ENCODE assay signal across 12 cellular contexts in the genomic region with DNA sequence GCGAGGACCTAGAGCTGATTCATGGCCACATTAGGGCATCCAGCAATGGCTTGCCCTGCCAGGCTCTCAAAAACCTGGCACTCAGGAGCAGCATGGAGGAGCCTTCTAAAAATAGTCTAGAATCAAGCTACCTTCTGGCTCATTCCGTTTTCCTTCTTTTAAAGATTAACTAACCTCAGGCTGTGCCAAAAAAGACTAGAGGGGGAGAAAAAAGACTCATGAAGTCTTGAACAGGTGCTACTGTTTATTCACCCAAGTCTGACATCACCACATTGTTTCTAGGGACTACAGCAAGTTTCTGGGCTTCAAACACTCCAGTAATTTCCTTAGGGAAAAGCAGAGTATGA.
DNase-seq lines count a peak whose midpoint lies in the region; ATAC-seq and TF ChIP-seq lines count a peak whose summit lies in the region.
"Had no signal": no experiment of that assay in that cellular context is flagged by ENCODE, and none has a peak within 500 bp of the region (broad histone marks: within the 10 kb centered on the region; RNA-seq: fewer than 3 reads in every experiment).

No MANE protein-coding gene starts in this region.

- H3K27ac Mint-ChIP-seq in CD4-positive, CD25-positive, alpha-beta regulatory T cell: peak overlapping the region in 2 of 3 donors; percentile 37 to 77
- peak overlapping the region; percentile 71 to 81 (median 80) for H3K27ac Mint-ChIP-seq in nephron
- no peak overlapping the region for H3K27ac Mint-ChIP-seq in type B pancreatic cell

- ATAC-seq in CD4-positive, CD25-positive, alpha-beta regulatory T cell (ENCODE audit: low read depth in 2 of 2): no peak
- ATAC-seq in sciatic nerve: no peak
- ATAC-seq: foreskin keratinocyte had no signal

- TF ChIP-seq CTCF in fibroblast of the aortic adventitia (IDR thresholded peaks at IDR 0.05; ENCODE audit: insufficient read depth, low read length): no peak
- no peak for TF ChIP-seq CTCF in nephron (IDR thresholded peaks at IDR 0.05; ENCODE audit: unreplicated experiment in 3 of 3)
- no peak for TF ChIP-seq CTCF in type B pancreatic cell (conservative IDR thresholded peaks at IDR 0.05)
- no peak for TF ChIP-seq CTCF in tibial nerve (IDR thresholded peaks at IDR 0.05)

- no peak for DNase-seq in CD4-positive, CD25-positive, alpha-beta regulatory T cell
- DNase-seq in NCI-H2196 (lab: John Stamatoyannopoulos, UW; ENCODE audit: unreplicated experiment) (peak; percentile 61), fibroblast of the aortic adventitia (ENCODE audit: low read depth) (peak; percentile 51), type B pancreatic cell (ENCODE audit: extremely low spot score, unreplicated experiment) (no peak), sciatic nerve (ENCODE audit: low spot score) (no peak), putamen (ENCODE audit: low spot score) (no peak), tibial nerve (ENCODE audit: low spot score in 2 of 2) (no peak)
- DNase-seq: activated CD4-positive, alpha-beta T cell treated with anti-CD3 and anti-CD28 coated beads, Interleukin-2, amount 50 U/mL, for 48 hours; foreskin keratinocyte; GF-D8; NCI-H1092 had no signal

- no peak overlapping the region for H3K4me3 Mint-ChIP-seq in CD4-positive, CD25-positive, alpha-beta regulatory T cell
- H3K4me3 Mint-ChIP-seq in nephron (no peak overlapping the region), type B pancreatic cell (no peak overlapping the region)

- H3K4me1 Mint-ChIP-seq in CD4-positive, CD25-positive, alpha-beta regulatory T cell: peaks cover 23 to 72% (median 63%) of the 10 kb centered on the region in 4 donors
- H3K4me1 Mint-ChIP-seq in nephron: peaks cover 37% of the 10 kb centered on the region
- peaks cover 26% of the 10 kb centered on the region for H3K4me1 Mint-ChIP-seq in type B pancreatic cell (ENCODE audit: unreplicated experiment)

- no peaks in the 10 kb centered on the region for H3K27me3 Mint-ChIP-seq in CD4-positive, CD25-positive, alpha-beta regulatory T cell
- H3K27me3 Mint-ChIP-seq in nephron (ENCODE audit: low read depth) (no peaks in the 10 kb centered on the region), type B pancreatic cell (no peaks in the 10 kb centered on the region)

- no peak for TF ChIP-seq POLR2A in tibial nerve (IDR thresholded peaks at IDR 0.05)

- intact Hi-C loops in sciatic nerve (cut with DNase I): no loop called here

- H3K9me3 Mint-ChIP-seq in CD4-positive, CD25-positive, alpha-beta regulatory T cell: peaks cover 0 to 4% (median 0%) of the 10 kb centered on the region in 7 donors
- H3K9me3 Mint-ChIP-seq in nephron (no peaks in the 10 kb centered on the region), type B pancreatic cell (no peaks in the 10 kb centered on the region)

- H3K27ac ChIP-seq in CD4-positive, CD25-positive, alpha-beta regulatory T cell (ENCODE audit: insufficient read depth, low read length, poor library complexity, severe bottlenecking): no peak overlapping the region
- no peak overlapping the region for H3K27ac ChIP-seq in tibial nerve
- H3K27ac ChIP-seq: foreskin keratinocyte had no signal

- H3K4me1 ChIP-seq in CD4-positive, CD25-positive, alpha-beta regulatory T cell (ENCODE audit: control insufficient read depth, insufficient read depth, low read length, poor library complexity, severe bottlenecking): peaks cover 6% of the 10 kb centered on the region
- H3K4me1 ChIP-seq in tibial nerve: peaks cover 0 to under 1% (median 0%) of the 10 kb centered on the region in 4 donors
- H3K4me1 ChIP-seq: foreskin keratinocyte had no signal

- H3K9me3 ChIP-seq in CD4-positive, CD25-positive, alpha-beta regulatory T cell (ENCODE audit: control insufficient read depth in 2 of 2, low read length in 2 of 2): no peaks in the 10 kb centered on the region
- H3K9me3 ChIP-seq in tibial nerve: no peaks in the 10 kb centered on the region

- no peak overlapping the region for H3K4me3 ChIP-seq in CD4-positive, CD25-positive, alpha-beta regulatory T cell (ENCODE audit: low read depth, low read length)
- H3K4me3 ChIP-seq in fibroblast of the aortic adventitia (ENCODE audit: low read depth, low read length) (no peak overlapping the region), tibial nerve (no peak overlapping the region)

- H3K36me3 ChIP-seq in CD4-positive, CD25-positive, alpha-beta regulatory T cell (ENCODE audit: control insufficient read depth, insufficient read depth, low read length): peaks cover 3% of the 10 kb centered on the region
- no peaks in the 10 kb centered on the region for H3K36me3 ChIP-seq in tibial nerve

- no peaks in the 10 kb centered on the region for H3K27me3 ChIP-seq in CD4-positive, CD25-positive, alpha-beta regulatory T cell (ENCODE audit: control insufficient read depth, insufficient read depth, low read length)
- no peaks in the 10 kb centered on the region for H3K27me3 ChIP-seq in tibial nerve
- H3K27me3 ChIP-seq: foreskin keratinocyte had no signal

- H3K36me3 Mint-ChIP-seq in CD4-positive, CD25-positive, alpha-beta regulatory T cell: peaks cover 4% of the 10 kb centered on the region
- H3K36me3 Mint-ChIP-seq in nephron (ENCODE audit: low read depth) (peaks cover 3% of the 10 kb centered on the region), type B pancreatic cell (peaks cover 3% of the 10 kb centered on the region)

- no peak for TF ChIP-seq EP300 in tibial nerve (IDR thresholded peaks at IDR 0.05)

- 75 to 81% methylated on average over 2 of the region's 2 CpGs for WGBS in tibial nerve, 2 donors

Comparison
In these comparisons a context has a peak if more than half of its experiments do, and no peak if none do; other contexts are left out.
1. DNase-seq: peak in NCI-H2196 (single experiment) and fibroblast of the aortic adventitia (single experiment); none in CD4-positive, CD25-positive, alpha-beta regulatory T cell (0 of 3), type B pancreatic cell (single experiment), sciatic nerve (single experiment), putamen (single experiment) and tibial nerve (0 of 2).